Comparison of ENCODE assay signal across 9 cellular contexts in genomic region chrX:55098691-55099090, GRCh38. TPM values are rescaled to one million over a fixed set of nuclear protein-coding genes. Genes with fewer than 3 reads are reported as not detected.
"Had no signal": no experiment of that assay in that cellular context is flagged by ENCODE, and none has a peak within 500 bp of the region (broad histone marks: within the 10 kb centered on the region; RNA-seq: fewer than 3 reads in every experiment).

No MANE protein-coding gene starts in this region.

- H2AFZ ChIP-seq: GM23248 had no signal

- H3K9ac ChIP-seq: GM23248 had no signal

- FAIRE-seq: H54, HepG2 had no signal

- H3K36me3 Mint-ChIP-seq: IgD-negative memory B cell had no signal

- H3K4me3 ChIP-seq: GM23248 had no signal

- H3K4me1 Mint-ChIP-seq: H9, IgD-negative memory B cell had no signal

- H3K4me3 Mint-ChIP-seq: H9, IgD-negative memory B cell had no signal

- DNase-seq: GM23248, GOT3, H9, HCEC 1CT, KG1 had no signal

- H3K27me3 Mint-ChIP-seq: IgD-negative memory B cell had no signal

- H3K27ac ChIP-seq: GM23248 had no signal

- H3K27ac Mint-ChIP-seq: H9, IgD-negative memory B cell had no signal

RNA-seq across cellular contexts. Expression of gene PAGE2, which starts 9.9 kb away (rescaled TPM):
- total RNA-seq: GM23248, H9, HepG2, HT-29 had no signal
- polyA plus RNA-seq: GM23248, HepG2, IgD-negative memory B cell had no signal

RNA-seq across cellular contexts. Expression of gene PAGE2B, which starts 23.9 kb away (rescaled TPM):
- total RNA-seq: GM23248, H9, HepG2, HT-29 had no signal
- polyA plus RNA-seq: GM23248, IgD-negative memory B cell had no signal
